ENCODE assay signal across 14 cellular contexts in the genomic region with DNA sequence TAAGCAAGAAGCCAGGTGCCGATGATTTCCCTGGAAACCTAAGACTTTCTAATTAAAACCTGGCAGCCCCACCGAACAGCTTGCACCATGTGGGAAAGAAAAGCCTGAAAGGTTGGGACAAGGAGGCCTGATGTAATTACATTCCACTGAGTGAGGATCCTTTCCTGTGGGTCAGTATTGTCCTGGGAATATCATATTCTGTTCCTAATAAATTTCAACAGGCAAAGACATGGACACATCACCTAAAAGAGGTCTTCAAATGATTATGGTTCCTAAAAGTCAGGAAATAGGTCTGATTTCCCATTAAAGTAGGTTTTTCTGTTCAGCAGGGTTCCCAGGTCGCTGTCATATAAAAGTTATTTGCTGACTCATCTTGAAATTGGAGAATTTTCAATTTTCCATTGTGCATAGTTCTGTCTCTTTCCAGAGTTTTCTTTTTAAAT. TPM values are rescaled to one million over a fixed set of nuclear protein-coding genes. Genes with fewer than 3 reads are reported as not detected.
DNase-seq lines count a peak whose midpoint lies in the region; ATAC-seq, FAIRE-seq and TF ChIP-seq lines count a peak whose summit lies in the region.
"Had no signal": no experiment of that assay in that cellular context is flagged by ENCODE, and none has a peak within 500 bp of the region (broad histone marks: within the 10 kb centered on the region; RNA-seq: fewer than 3 reads in every experiment).

No MANE protein-coding gene starts in this region.

- FAIRE-seq in A549 (lab: Jason Lieb, UNC): no peak
- FAIRE-seq: urothelium cell line had no signal

- peak overlapping the region; percentile 85 for H3K27ac Mint-ChIP-seq in HFFc6
- H3K27ac Mint-ChIP-seq in effector memory CD8-positive, alpha-beta T cell: no peak overlapping the region
- H3K27ac Mint-ChIP-seq in activated T-helper 2 cell treated with anti-CD3 and anti-CD28 coated beads, Interferon-gamma antibody, Interleukin-2, Interleukin-4, amounts not matched to agents 10 μg/mL and 5 μg/mL and 100 μg/mL, durations not matched to agents 14 hours and 24 hours and 36 hours: no peak overlapping the region

- peaks cover 78% of the 10 kb centered on the region for H3K4me1 Mint-ChIP-seq in HFFc6 (ENCODE audit: low read depth)
- H3K4me1 Mint-ChIP-seq in effector memory CD8-positive, alpha-beta T cell (ENCODE audit: low read depth in 2 of 2): no peaks in the 10 kb centered on the region
- H3K4me1 Mint-ChIP-seq in activated T-helper 2 cell treated with anti-CD3 and anti-CD28 coated beads, Interferon-gamma antibody, Interleukin-2, Interleukin-4, amounts not matched to agents 10 μg/mL and 5 μg/mL and 100 μg/mL, durations not matched to agents 14 hours and 24 hours and 36 hours (ENCODE audit: low read depth): no peaks in the 10 kb centered on the region

- peak overlapping the region; percentile 45 to 73; a peak in 4 of 6 replicates for H3K27ac ChIP-seq in A549
- H3K27ac ChIP-seq: parathyroid adenoma had no signal

- peaks cover 10% of the 10 kb centered on the region for H3K27me3 Mint-ChIP-seq in HFFc6 (ENCODE audit: insufficient read depth)
- peaks cover 30 to 63% of the 10 kb centered on the region in 2 donors for H3K27me3 Mint-ChIP-seq in effector memory CD8-positive, alpha-beta T cell
- peaks cover 7% of the 10 kb centered on the region for H3K27me3 Mint-ChIP-seq in activated T-helper 2 cell treated with anti-CD3 and anti-CD28 coated beads, Interferon-gamma antibody, Interleukin-2, Interleukin-4, amounts not matched to agents 10 μg/mL and 5 μg/mL and 100 μg/mL, durations not matched to agents 14 hours and 24 hours and 36 hours (ENCODE audit: low read depth)

- no peaks in the 10 kb centered on the region for H3K9me3 ChIP-seq in A549

- no peak overlapping the region for H3K4me3 ChIP-seq in A549
- no peak overlapping the region for H3K4me3 ChIP-seq in cardiac fibroblast (replicated peaks in 1 of 2; ENCODE audit: low read depth in 2 of 2, low read length in 2 of 2)

- peaks cover 13% of the 10 kb centered on the region for H3K36me3 Mint-ChIP-seq in HFFc6 (ENCODE audit: low read depth)
- H3K36me3 Mint-ChIP-seq in effector memory CD8-positive, alpha-beta T cell (ENCODE audit: insufficient read depth): no peaks in the 10 kb centered on the region
- H3K36me3 Mint-ChIP-seq in activated T-helper 2 cell treated with anti-CD3 and anti-CD28 coated beads, Interferon-gamma antibody, Interleukin-2, Interleukin-4, amounts not matched to agents 10 μg/mL and 5 μg/mL and 100 μg/mL, durations not matched to agents 14 hours and 24 hours and 36 hours (ENCODE audit: low read depth): no peaks in the 10 kb centered on the region

- H3K4me1 ChIP-seq in A549: peaks cover 13% of the 10 kb centered on the region; the same call in 2 of the 3 replicates
- H3K4me1 ChIP-seq: parathyroid adenoma had no signal

- no peaks in the 10 kb centered on the region; the same call in 1 of the 2 replicates for H3K9me3 Mint-ChIP-seq in HFFc6
- no peaks in the 10 kb centered on the region for H3K9me3 Mint-ChIP-seq in effector memory CD8-positive, alpha-beta T cell
- H3K9me3 Mint-ChIP-seq in activated T-helper 2 cell treated with anti-CD3 and anti-CD28 coated beads, Interferon-gamma antibody, Interleukin-2, Interleukin-4, amounts not matched to agents 10 μg/mL and 5 μg/mL and 100 μg/mL, durations not matched to agents 14 hours and 24 hours and 36 hours: no peaks in the 10 kb centered on the region

- no peak for ATAC-seq in A549
- ATAC-seq in effector memory CD8-positive, alpha-beta T cell (replicated peaks): no peak

- no peak for TF ChIP-seq EP300 in A549 (IDR thresholded peaks at IDR 0.05)

- intact Hi-C loops in activated T-helper 2 cell treated with anti-CD3 and anti-CD28 coated beads, Interferon-gamma antibody, Interleukin-2, Interleukin-4, amounts not matched to agents 10 μg/mL and 5 μg/mL and 100 μg/mL, durations not matched to agents 14 hours and 24 hours and 36 hours (cut with micrococcal nuclease): no loop called here

- DNase-seq in A549 (ENCODE audit: low read depth in 1 of 2, low spot score in 1 of 2) (no peak), HFFc6 (peak; percentile 42), cardiac fibroblast (ENCODE audit: low read depth in 2 of 2) (peak; percentile 65 to 73), left kidney (ENCODE audit: low read depth, low spot score) (peak; percentile 18), C1 segment of cervical spinal cord (lab: John Stamatoyannopoulos, UW) (no peak), NOMO-1 treated with DMSO at 0.1 percent for 48 hours (lab: John Stamatoyannopoulos, UW; ENCODE audit: unreplicated experiment) (no peak)
- no peak for DNase-seq in effector memory CD8-positive, alpha-beta T cell
- DNase-seq in activated T-helper 2 cell treated with anti-CD3 and anti-CD28 coated beads, Interferon-gamma antibody, Interleukin-2, Interleukin-4, amounts not matched to agents 10 μg/mL and 5 μg/mL and 100 μg/mL, durations not matched to agents 14 hours and 24 hours and 36 hours (ENCODE audit: low spot score): no peak
- DNase-seq: DMS153; effector CD8-positive, alpha-beta T cell; head of caudate nucleus; NCI-H187 treated with DMSO at 0.1 percent for 48 hours had no signal

- CTCF ChIA-PET in A549 (lab: Yijun Ruan, JAX): no interaction called here

- TF ChIP-seq RAD21 in A549 (conservative IDR thresholded peaks at IDR 0.05 in 1 of 2, IDR thresholded peaks at IDR 0.05 in 1 of 2): no peak

- H3K4me2 ChIP-seq in A549: peak overlapping the region; percentile 31; the same call in 1 of the 3 replicates

- TF ChIP-seq POLR2A in A549 (IDR thresholded peaks at IDR 0.05; ENCODE audit: low read length): no peak

- TF ChIP-seq CTCF in A549 (IDR thresholded peaks at IDR 0.05) (no peak), HFFc6 (IDR thresholded peaks at IDR 0.05) (no peak), cardiac fibroblast (IDR thresholded peaks at IDR 0.05; ENCODE audit: low read depth, low read length) (no peak)

- peak overlapping the region; percentile 40; the same call in 1 of the 2 replicates for H3K4me3 Mint-ChIP-seq in HFFc6
- no peak overlapping the region for H3K4me3 Mint-ChIP-seq in effector memory CD8-positive, alpha-beta T cell
- H3K4me3 Mint-ChIP-seq in activated T-helper 2 cell treated with anti-CD3 and anti-CD28 coated beads, Interferon-gamma antibody, Interleukin-2, Interleukin-4, amounts not matched to agents 10 μg/mL and 5 μg/mL and 100 μg/mL, durations not matched to agents 14 hours and 24 hours and 36 hours (ENCODE audit: low read depth): no peak overlapping the region

- POLR2A ChIA-PET in A549 (lab: Yijun Ruan, JAX): no interaction called here

- WGBS in A549 (ENCODE audit: missing lambda C conversion rate): 71% methylated on average over 3 of the region's 3 CpGs

TF ChIP-seq in A549, 52 proteins besides CTCF, POLR2A, EP300 and RAD21:
- TF ChIP-seq MAFK (IDR thresholded peaks at IDR 0.05; ENCODE audit: partially characterized antibody) (peak; percentile 94), BHLHE40 (IDR thresholded peaks at IDR 0.05; ENCODE audit: low read depth, low read length) (no peak), CEBPB (IDR thresholded peaks at IDR 0.05) (no peak), CHD2 (IDR thresholded peaks at IDR 0.05; ENCODE audit: low read length, partially characterized antibody) (no peak)

RNA-seq across cellular contexts. Expression of a gene that starts 58.5 kb away (rescaled TPM):
- polyA plus RNA-seq in A549 (2011; rRNA removed) (47.8 and 89.1 TPM in 2 replicates), A549 (2017; fragmentation: RNase III; extraction: RNeasy Plus Mini Kit Qiagen cat#74134 plus additional on column Dnase treatment) (105 to 114 TPM (median 110 TPM) in 3 replicates)
- 49.2 and 53.0 TPM in 2 replicates for polyA plus RNA-seq in A549 (2012; cell fraction: cytosol; rRNA removed)
- polyA plus RNA-seq in A549 (2012; cell fraction: nucleus; rRNA removed): 38.5 and 48.3 TPM in 2 replicates
- 6.9 and 7.0 TPM in 2 replicates for polyA minus RNA-seq in A549 (2011; rRNA and poly(A)+ RNA removed)
- 100 to 1,000 TPM in 5 of 6 experiments, 10 to 100 TPM in 1; 86.0 to 130 (median 114) TPM for total RNA-seq in HFFc6 (2021; fragmentation: NEBNext Ultra II Directional; extraction: Animal tissue kit (Norgen Biotek cat#: 25700))
- 204 and 212 TPM in 2 replicates for total RNA-seq in activated T-helper 2 cell treated with anti-CD3 and anti-CD28 coated beads, Interferon-gamma antibody, Interleukin-2, Interleukin-4, amounts not matched to agents 10 μg/mL and 5 μg/mL and 100 μg/mL, durations not matched to agents 14 hours and 24 hours and 36 hours

Comparison
In these comparisons a context has a peak if more than half of its experiments do, and no peak if none do; other contexts are left out.
1. DNase-seq: peak in HFFc6 (single experiment), cardiac fibroblast (2 of 2) and left kidney (single experiment); none in A549 (0 of 2), C1 segment of cervical spinal cord (0 of 14), effector memory CD8-positive, alpha-beta T cell (0 of 3), NOMO-1 treated with DMSO at 0.1 percent for 48 hours (single experiment) and activated T-helper 2 cell treated with anti-CD3 and anti-CD28 coated beads, Interferon-gamma antibody, Interleukin-2, Interleukin-4, amounts not matched to agents 10 μg/mL and 5 μg/mL and 100 μg/mL, durations not matched to agents 14 hours and 24 hours and 36 hours (single experiment).